Comparison of ENCODE assay signal across 13 cellular contexts in genomic region chr7:25847331-25848070, GRCh38.
DNase-seq lines count a peak whose midpoint lies in the region; ATAC-seq and TF ChIP-seq lines count a peak whose summit lies in the region.
"Had no signal": no experiment of that assay in that cellular context is flagged by ENCODE, and none has a peak within 500 bp of the region (broad histone marks: within the 10 kb centered on the region; RNA-seq: fewer than 3 reads in every experiment).

No MANE protein-coding gene starts in this region.

- peaks cover 91% of the 10 kb centered on the region for H3K4me1 ChIP-seq in SJSA1 (replicated peaks)
- H3K4me1 ChIP-seq in rectal smooth muscle tissue (ENCODE audit: control insufficient read depth, insufficient read depth, low read length): peaks cover 63% of the 10 kb centered on the region

- DNase-seq in AG20443 (ENCODE audit: low spot score) (peak; percentile 32), SJSA1 (ENCODE audit: low read depth in 1 of 2, low spot score in 2 of 2) (peak; percentile 77 to 93), fibroblast of the aortic adventitia (ENCODE audit: low read depth) (peak; percentile 78), DMS79 (lab: John Stamatoyannopoulos, UW) (no peak), cerebellar cortex (ENCODE audit: low spot score) (no peak), NCI-H1092 (lab: John Stamatoyannopoulos, UW) (no peak)
- DNase-seq: activated CD4-positive, alpha-beta memory T cell treated with anti-CD3 and anti-CD28 coated beads for 36 hours; activated naive CD8-positive, alpha-beta T cell treated with anti-CD3 and anti-CD28 coated beads, Interleukin-2, amount 50 U/mL, for 24 hours; natural killer cell; NCI-H2171 treated with DMSO at 0.1 percent for 48 hours had no signal

- no peak overlapping the region for H3K9ac ChIP-seq in rectal smooth muscle tissue (ENCODE audit: low read length)
- H3K9ac ChIP-seq: BLaER1 treated with 17β-estradiol and CSF1 and Interleukin-3, amounts not matched to agents 10 nM and 100 nM had no signal

- H3K9me3 ChIP-seq in SJSA1 (replicated peaks): no peaks in the 10 kb centered on the region
- H3K9me3 ChIP-seq: BLaER1 treated with 17β-estradiol and CSF1 and Interleukin-3, amounts not matched to agents 10 nM and 100 nM had no signal

- H3K27me3 ChIP-seq in SJSA1 (replicated peaks) (no peaks in the 10 kb centered on the region), rectal smooth muscle tissue (ENCODE audit: control insufficient read depth, insufficient read depth, low read length) (no peaks in the 10 kb centered on the region)

- no peak for ATAC-seq in HG03457 (IDR thresholded peaks at IDR 0.05; ENCODE audit: unreplicated experiment)
- ATAC-seq: activated naive CD8-positive, alpha-beta T cell treated with anti-CD3 and anti-CD28 coated beads, Interleukin-2, amount 50 U/mL, for 24 hours; natural killer cell had no signal

- H3K36me3 ChIP-seq in SJSA1 (no peaks in the 10 kb centered on the region), rectal smooth muscle tissue (ENCODE audit: control insufficient read depth, insufficient read depth, low read length) (no peaks in the 10 kb centered on the region)
- H3K36me3 ChIP-seq: BLaER1 treated with 17β-estradiol and CSF1 and Interleukin-3, amounts not matched to agents 10 nM and 100 nM had no signal

- H3K4me3 ChIP-seq in SJSA1 (no peak overlapping the region), fibroblast of the aortic adventitia (ENCODE audit: low read depth, low read length) (no peak overlapping the region), rectal smooth muscle tissue (ENCODE audit: low read length) (no peak overlapping the region)
- H3K4me3 ChIP-seq: BLaER1 treated with 17β-estradiol and CSF1 and Interleukin-3, amounts not matched to agents 10 nM and 100 nM had no signal

- TF ChIP-seq CTCF in fibroblast of the aortic adventitia (IDR thresholded peaks at IDR 0.05; ENCODE audit: insufficient read depth, low read length): no peak

- H3K27ac ChIP-seq in SJSA1: peak overlapping the region; percentile 95
- peak overlapping the region; percentile 64 for H3K27ac ChIP-seq in rectal smooth muscle tissue (ENCODE audit: low read depth, low read length)
- H3K27ac ChIP-seq: BLaER1 treated with 17β-estradiol and CSF1 and Interleukin-3, amounts not matched to agents 10 nM and 100 nM had no signal

Comparison
In these comparisons a context has a peak if more than half of its experiments do, and no peak if none do; other contexts are left out.
1. DNase-seq: peak in AG20443 (single experiment), SJSA1 (2 of 2) and fibroblast of the aortic adventitia (single experiment); none in DMS79 (single experiment), cerebellar cortex (single experiment) and NCI-H1092 (single experiment).